Comparison of ENCODE assay signal across 40 cellular contexts in the genomic region with DNA sequence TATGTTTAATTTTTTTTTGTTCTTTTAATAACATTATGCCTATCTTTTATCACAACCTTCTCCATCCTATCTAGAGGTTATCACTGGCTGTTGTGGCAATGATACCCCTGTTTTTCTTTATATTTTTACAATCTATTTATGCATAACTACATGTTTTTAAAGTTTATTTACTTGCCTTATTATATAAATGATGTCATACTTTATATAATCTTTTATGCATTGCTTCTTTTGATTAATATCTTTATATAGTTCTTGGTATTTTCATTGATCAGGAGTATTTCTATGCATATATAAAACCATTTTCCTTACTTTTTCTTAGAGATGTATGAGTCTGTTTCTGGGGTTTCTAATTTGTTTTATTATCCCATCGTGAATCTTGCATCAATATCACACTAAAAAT.
"Had no signal": no experiment of that assay in that cellular context is flagged by ENCODE, and none has a peak within 500 bp of the region (broad histone marks: within the 10 kb centered on the region; RNA-seq: fewer than 3 reads in every experiment).

No MANE protein-coding gene starts in this region.

- H3K9me3 ChIP-seq: ascending aorta had no signal

- H3K4me3 Mint-ChIP-seq: activated CD4-positive, alpha-beta memory T cell treated with anti-CD3 and anti-CD28 coated beads, Interleukin-2, amount 10 ng/mL, durations not matched to agents 7 days and 5 days; activated CD4-positive, alpha-beta T cell treated with anti-CD3 and anti-CD28 coated beads for 36 hours; activated CD4-positive, alpha-beta T cell treated with anti-CD3 and anti-CD28 coated beads, Interleukin-2, amount 10 ng/mL, durations not matched to agents 7 days and 5 days; activated CD8-positive, alpha-beta memory T cell treated with anti-CD3 and anti-CD28 coated beads, Interleukin-2, amount 10 ng/mL, durations not matched to agents 7 days and 5 days; activated CD8-positive, alpha-beta T cell treated with anti-CD3 and anti-CD28 coated beads, Interleukin-2, amount 10 ng/mL, durations not matched to agents 7 days and 5 days; activated naive CD4-positive, alpha-beta T cell treated with anti-CD3 and anti-CD28 coated beads, Interleukin-2, amount 10 ng/mL, durations not matched to agents 7 days and 5 days; activated naive CD4-positive, alpha-beta T cell treated with anti-CD3 and anti-CD28 coated beads, Interleukin-2, amount 50 U/mL, for 24 hours; activated naive CD8-positive, alpha-beta T cell; activated naive CD8-positive, alpha-beta T cell treated with anti-CD3 and anti-CD28 coated beads, Interleukin-2, amount 10 ng/mL, durations not matched to agents 7 days and 5 days; activated naive CD8-positive, alpha-beta T cell treated with anti-CD3 and anti-CD28 coated beads, Interleukin-2, amount 50 U/mL, for 24 hours; activated T-cell treated with anti-CD3 and anti-CD28 coated beads, Interleukin-2, amount 50 U/mL, for 24 hours; brain; central memory CD8-positive, alpha-beta T cell; T-helper 1 cell treated with Interleukin-12 subunit alpha and Interleukin-12 subunit beta and Interleukin-4 antibody, amounts not matched to agents 30 μg/mL and 1 μg/mL, for 36 hours; T-helper 2 cell treated with Interferon-gamma antibody and Interleukin-4, amounts not matched to agents 5 μg/mL and 100 μg/mL, for 36 hours; WTC11 had no signal

- H3K27me3 Mint-ChIP-seq: activated CD4-positive, alpha-beta memory T cell treated with anti-CD3 and anti-CD28 coated beads, Interleukin-2, amount 10 ng/mL, durations not matched to agents 7 days and 5 days; activated CD4-positive, alpha-beta T cell treated with anti-CD3 and anti-CD28 coated beads for 36 hours; activated CD4-positive, alpha-beta T cell treated with anti-CD3 and anti-CD28 coated beads, Interleukin-2, amount 10 ng/mL, durations not matched to agents 7 days and 5 days; activated CD8-positive, alpha-beta memory T cell treated with anti-CD3 and anti-CD28 coated beads, Interleukin-2, amount 10 ng/mL, durations not matched to agents 7 days and 5 days; activated naive CD4-positive, alpha-beta T cell treated with anti-CD3 and anti-CD28 coated beads, Interleukin-2, amount 10 ng/mL, durations not matched to agents 7 days and 5 days; activated naive CD4-positive, alpha-beta T cell treated with anti-CD3 and anti-CD28 coated beads, Interleukin-2, amount 50 U/mL, for 24 hours; activated naive CD8-positive, alpha-beta T cell; activated naive CD8-positive, alpha-beta T cell treated with anti-CD3 and anti-CD28 coated beads, Interleukin-2, amount 10 ng/mL, durations not matched to agents 7 days and 5 days; activated naive CD8-positive, alpha-beta T cell treated with anti-CD3 and anti-CD28 coated beads, Interleukin-2, amount 50 U/mL, for 24 hours; activated T-cell treated with anti-CD3 and anti-CD28 coated beads, Interleukin-2, amount 50 U/mL, for 24 hours; central memory CD8-positive, alpha-beta T cell had no signal

- ATAC-seq: activated CD4-positive, alpha-beta T cell treated with anti-CD3 and anti-CD28 coated beads for 36 hours; activated CD4-positive, CD25-positive, alpha-beta regulatory T cell treated with anti-CD3 and anti-CD28 coated beads, Interleukin-2, amount 50 U/mL, for 24 hours; activated CD8-positive, alpha-beta memory T cell treated with anti-CD3 and anti-CD28 coated beads, Interleukin-2, amount 10 ng/mL, durations not matched to agents 7 days and 5 days; activated CD8-positive, alpha-beta T cell treated with anti-CD3 and anti-CD28 coated beads, Interleukin-2, amount 10 ng/mL, durations not matched to agents 7 days and 5 days; activated naive CD8-positive, alpha-beta T cell treated with anti-CD3 and anti-CD28 coated beads, Interleukin-2, amount 50 U/mL, for 24 hours; WTC11 had no signal

- H3K27ac ChIP-seq: ascending aorta, cardiac muscle cell, WERI-Rb-1 had no signal

- H3K9me3 Mint-ChIP-seq: activated naive CD8-positive, alpha-beta T cell treated with anti-CD3 and anti-CD28 coated beads, Interleukin-2, amount 10 ng/mL, durations not matched to agents 7 days and 5 days; brain had no signal

- H3K27ac Mint-ChIP-seq: activated CD4-positive, alpha-beta memory T cell treated with anti-CD3 and anti-CD28 coated beads, Interleukin-2, amount 10 ng/mL, durations not matched to agents 7 days and 5 days; activated CD4-positive, alpha-beta T cell treated with anti-CD3 and anti-CD28 coated beads for 36 hours; activated CD4-positive, alpha-beta T cell treated with anti-CD3 and anti-CD28 coated beads, Interleukin-2, amount 10 ng/mL, durations not matched to agents 7 days and 5 days; activated CD8-positive, alpha-beta memory T cell treated with anti-CD3 and anti-CD28 coated beads, Interleukin-2, amount 10 ng/mL, durations not matched to agents 7 days and 5 days; activated CD8-positive, alpha-beta T cell treated with anti-CD3 and anti-CD28 coated beads, Interleukin-2, amount 10 ng/mL, durations not matched to agents 7 days and 5 days; activated naive CD4-positive, alpha-beta T cell treated with anti-CD3 and anti-CD28 coated beads, Interleukin-2, amount 10 ng/mL, durations not matched to agents 7 days and 5 days; activated naive CD4-positive, alpha-beta T cell treated with anti-CD3 and anti-CD28 coated beads, Interleukin-2, amount 50 U/mL, for 24 hours; activated naive CD8-positive, alpha-beta T cell; activated naive CD8-positive, alpha-beta T cell treated with anti-CD3 and anti-CD28 coated beads, Interleukin-2, amount 10 ng/mL, durations not matched to agents 7 days and 5 days; activated naive CD8-positive, alpha-beta T cell treated with anti-CD3 and anti-CD28 coated beads, Interleukin-2, amount 50 U/mL, for 24 hours; activated T-cell treated with anti-CD3 and anti-CD28 coated beads, Interleukin-2, amount 50 U/mL, for 24 hours; activated T-helper 2 cell treated with anti-CD3 and anti-CD28 coated beads, Interferon-gamma antibody, Interleukin-2, Interleukin-4, amounts not matched to agents 10 μg/mL and 5 μg/mL and 100 μg/mL, durations not matched to agents 14 hours and 24 hours and 36 hours; brain; T-helper 1 cell treated with Interleukin-12 subunit alpha and Interleukin-12 subunit beta and Interleukin-4 antibody, amounts not matched to agents 30 μg/mL and 1 μg/mL, for 36 hours; T-helper 2 cell treated with Interferon-gamma antibody and Interleukin-4, amounts not matched to agents 5 μg/mL and 100 μg/mL, for 36 hours; WTC11 had no signal

- H3K36me3 Mint-ChIP-seq: activated CD8-positive, alpha-beta memory T cell treated with anti-CD3 and anti-CD28 coated beads, Interleukin-2, amount 10 ng/mL, durations not matched to agents 7 days and 5 days; activated naive CD4-positive, alpha-beta T cell treated with anti-CD3 and anti-CD28 coated beads, Interleukin-2, amount 10 ng/mL, durations not matched to agents 7 days and 5 days; activated naive CD4-positive, alpha-beta T cell treated with anti-CD3 and anti-CD28 coated beads, Interleukin-2, amount 50 U/mL, for 24 hours; activated naive CD8-positive, alpha-beta T cell; activated naive CD8-positive, alpha-beta T cell treated with anti-CD3 and anti-CD28 coated beads, Interleukin-2, amount 10 ng/mL, durations not matched to agents 7 days and 5 days; brain had no signal

- H3K4me1 Mint-ChIP-seq: activated CD4-positive, alpha-beta memory T cell treated with anti-CD3 and anti-CD28 coated beads, Interleukin-2, amount 10 ng/mL, durations not matched to agents 7 days and 5 days; activated CD4-positive, alpha-beta T cell treated with anti-CD3 and anti-CD28 coated beads for 36 hours; activated CD4-positive, alpha-beta T cell treated with anti-CD3 and anti-CD28 coated beads, Interleukin-2, amount 10 ng/mL, durations not matched to agents 7 days and 5 days; activated CD8-positive, alpha-beta memory T cell treated with anti-CD3 and anti-CD28 coated beads, Interleukin-2, amount 10 ng/mL, durations not matched to agents 7 days and 5 days; activated naive CD4-positive, alpha-beta T cell treated with anti-CD3 and anti-CD28 coated beads, Interleukin-2, amount 10 ng/mL, durations not matched to agents 7 days and 5 days; activated naive CD4-positive, alpha-beta T cell treated with anti-CD3 and anti-CD28 coated beads, Interleukin-2, amount 50 U/mL, for 24 hours; activated naive CD8-positive, alpha-beta T cell treated with anti-CD3 and anti-CD28 coated beads, Interleukin-2, amount 10 ng/mL, durations not matched to agents 7 days and 5 days; activated naive CD8-positive, alpha-beta T cell treated with anti-CD3 and anti-CD28 coated beads, Interleukin-2, amount 50 U/mL, for 24 hours; brain; central memory CD8-positive, alpha-beta T cell; WTC11 had no signal

- H3K4me1 ChIP-seq: ascending aorta had no signal

- FAIRE-seq: bronchial epithelial cell, TTC549 had no signal

- DNase-seq: activated CD4-positive, alpha-beta memory T cell treated with anti-CD3 and anti-CD28 coated beads, Interleukin-2, amount 10 ng/mL, durations not matched to agents 7 days and 5 days; activated CD4-positive, alpha-beta T cell treated with anti-CD3 and anti-CD28 coated beads for 1 hour; activated CD4-positive, alpha-beta T cell treated with anti-CD3 and anti-CD28 coated beads for 36 hours; activated CD4-positive, alpha-beta T cell treated with anti-CD3 and anti-CD28 coated beads for 48 hours; activated CD4-positive, alpha-beta T cell treated with anti-CD3 and anti-CD28 coated beads, Interleukin-2, amount 10 ng/mL, durations not matched to agents 7 days and 5 days; activated CD4-positive, alpha-beta T cell treated with anti-CD3 and anti-CD28 coated beads, Interleukin-2, amount 50 U/mL, for 48 hours; activated CD4-positive, CD25-positive, alpha-beta regulatory T cell; activated CD8-positive, alpha-beta memory T cell treated with anti-CD3 and anti-CD28 coated beads for 24 hours; activated CD8-positive, alpha-beta memory T cell treated with anti-CD3 and anti-CD28 coated beads, Interleukin-2, amount 10 ng/mL, durations not matched to agents 7 days and 5 days; activated CD8-positive, alpha-beta memory T cell treated with anti-CD3 and anti-CD28 coated beads, Interleukin-2, amount 50 U/mL, for 48 hours; activated CD8-positive, alpha-beta T cell treated with anti-CD3 and anti-CD28 coated beads, Interleukin-2, amount 10 ng/mL, durations not matched to agents 7 days and 5 days; activated effector memory CD4-positive, alpha-beta T cell treated with Interleukin-2 at 50 U/mL for 16 hours; activated gamma-delta T cell; activated naive CD4-positive, alpha-beta T cell treated with anti-CD3 and anti-CD28 coated beads, Interleukin-2, amount 10 ng/mL, durations not matched to agents 7 days and 5 days; activated naive CD4-positive, alpha-beta T cell treated with Interleukin-2 at 50 U/mL for 16 hours; activated naive CD8-positive, alpha-beta T cell treated with anti-CD3 and anti-CD28 coated beads, Interleukin-2, amount 10 ng/mL, durations not matched to agents 7 days and 5 days; activated naive CD8-positive, alpha-beta T cell treated with anti-CD3 and anti-CD28 coated beads, Interleukin-2, amount 50 U/mL, for 24 hours; activated T-cell treated with anti-CD3 and anti-CD28 coated beads, Interleukin-2, amount 50 U/mL, for 24 hours; activated T-cell treated with anti-CD3 and anti-CD28 coated beads, Interleukin-2, amount 50 U/mL, for 48 hours; amygdala; anterior cingulate cortex; caudate nucleus; cerebellar nuclear complex; T-helper 1 cell; T-helper 2 cell; T-helper 9 cell; WERI-Rb-1 had no signal

- H3K4me3 ChIP-seq: ascending aorta, cardiac muscle cell had no signal

- H3K36me3 ChIP-seq: ascending aorta, cardiac muscle cell, WERI-Rb-1 had no signal
